ENCODE assay signal across 8 cellular contexts in genomic region chr17:61411114-61411943, GRCh38. TPM values are rescaled to one million over a fixed set of nuclear protein-coding genes. Genes with fewer than 3 reads are reported as not detected.
DNase-seq lines count a peak whose midpoint lies in the region; ATAC-seq and TF ChIP-seq lines count a peak whose summit lies in the region.

No MANE protein-coding gene starts in this region.

- intact Hi-C loops in uterus (cut with DNase I; ENCODE audit: low total_unique reads): no loop called here

- H3K36me3 ChIP-seq in mucosa of stomach (ENCODE audit: control insufficient read depth, insufficient read depth, low read length): no peaks in the 10 kb centered on the region
- H3K36me3 ChIP-seq in uterus: no peaks in the 10 kb centered on the region

- H3K4me1 Mint-ChIP-seq in T-helper 2 cell treated with Interferon-gamma antibody and Interleukin-4, amounts not matched to agents 5 μg/mL and 100 μg/mL, for 36 hours (ENCODE audit: low read depth): peaks cover 11% of the 10 kb centered on the region

- no peaks in the 10 kb centered on the region for H3K9me3 ChIP-seq in mucosa of stomach (ENCODE audit: control insufficient read depth, low read length)
- no peaks in the 10 kb centered on the region for H3K9me3 ChIP-seq in uterus

- H3K4me3 Mint-ChIP-seq in T-helper 2 cell treated with Interferon-gamma antibody and Interleukin-4, amounts not matched to agents 5 μg/mL and 100 μg/mL, for 36 hours: peak overlapping the region; percentile 51

- DNase-seq in EL (peak; percentile 79), epithelial cell of esophagus (ENCODE audit: low read depth) (peak; percentile 58), uterus (peak; percentile 67 to 71), foreskin melanocyte (no peak)
- DNase-seq in T-helper 2 cell treated with Interferon-gamma antibody and Interleukin-4, amounts not matched to agents 5 μg/mL and 100 μg/mL, for 36 hours (ENCODE audit: low spot score): peak; percentile 27

- H3K4me1 ChIP-seq in mucosa of stomach (ENCODE audit: control insufficient read depth, insufficient read depth, low read length): peaks cover 32% of the 10 kb centered on the region
- H3K4me1 ChIP-seq in uterus: no peaks in the 10 kb centered on the region

- peak overlapping the region; percentile 87 to 91 for H3K27ac ChIP-seq in uterus

- no peaks in the 10 kb centered on the region for H3K36me3 Mint-ChIP-seq in T-helper 2 cell treated with Interferon-gamma antibody and Interleukin-4, amounts not matched to agents 5 μg/mL and 100 μg/mL, for 36 hours (ENCODE audit: low read depth)

- H3K9ac ChIP-seq in mucosa of stomach (ENCODE audit: low read length): peak overlapping the region; percentile 80

- peak; percentile 10 for ATAC-seq in HG02642 (IDR thresholded peaks at IDR 0.05; ENCODE audit: poor library complexity, unreplicated experiment)
- no peak for ATAC-seq in GM19324 (IDR thresholded peaks at IDR 0.05; ENCODE audit: low FRiP score, unreplicated experiment)

- H3K27ac Mint-ChIP-seq in T-helper 2 cell treated with Interferon-gamma antibody and Interleukin-4, amounts not matched to agents 5 μg/mL and 100 μg/mL, for 36 hours: no peak overlapping the region

- H3K27me3 ChIP-seq in mucosa of stomach (ENCODE audit: control insufficient read depth, insufficient read depth, low read length): peaks cover 53% of the 10 kb centered on the region
- no peaks in the 10 kb centered on the region for H3K27me3 ChIP-seq in uterus

- no peak for TF ChIP-seq POLR2A in uterus (IDR thresholded peaks at IDR 0.05)

- no peaks in the 10 kb centered on the region for H3K9me3 Mint-ChIP-seq in T-helper 2 cell treated with Interferon-gamma antibody and Interleukin-4, amounts not matched to agents 5 μg/mL and 100 μg/mL, for 36 hours

- peaks cover 64% of the 10 kb centered on the region for H3K27me3 Mint-ChIP-seq in T-helper 2 cell treated with Interferon-gamma antibody and Interleukin-4, amounts not matched to agents 5 μg/mL and 100 μg/mL, for 36 hours (ENCODE audit: low read depth)

- TF ChIP-seq CTCF in epithelial cell of esophagus (IDR thresholded peaks at IDR 0.05; ENCODE audit: insufficient read depth, low read depth, low read length, missing control alignments): no peak
- TF ChIP-seq CTCF in uterus (IDR thresholded peaks at IDR 0.05): peak in 1 of 4 experiments; percentile 23

- peak overlapping the region; percentile 56 for H3K4me3 ChIP-seq in epithelial cell of esophagus (ENCODE audit: low read length)
- H3K4me3 ChIP-seq in mucosa of stomach (ENCODE audit: low read length): peak overlapping the region; percentile 60
- H3K4me3 ChIP-seq in uterus: peak overlapping the region; percentile 47 to 50

RNA-seq across cellular contexts. Expression of gene TBX2, which starts 11.7 kb away (rescaled TPM):
- 10 to 100 TPM in 3 of 4 donors, under 1 TPM in 1; 0.29 to 40.5 (median 27.4) TPM for total RNA-seq in uterus

RNA-seq across cellular contexts. Expression of gene TBX4, which starts 40.9 kb away (rescaled TPM):
- total RNA-seq in uterus: not detected
